16 cellular contexts compared by ENCODE assay signal in the genomic region with DNA sequence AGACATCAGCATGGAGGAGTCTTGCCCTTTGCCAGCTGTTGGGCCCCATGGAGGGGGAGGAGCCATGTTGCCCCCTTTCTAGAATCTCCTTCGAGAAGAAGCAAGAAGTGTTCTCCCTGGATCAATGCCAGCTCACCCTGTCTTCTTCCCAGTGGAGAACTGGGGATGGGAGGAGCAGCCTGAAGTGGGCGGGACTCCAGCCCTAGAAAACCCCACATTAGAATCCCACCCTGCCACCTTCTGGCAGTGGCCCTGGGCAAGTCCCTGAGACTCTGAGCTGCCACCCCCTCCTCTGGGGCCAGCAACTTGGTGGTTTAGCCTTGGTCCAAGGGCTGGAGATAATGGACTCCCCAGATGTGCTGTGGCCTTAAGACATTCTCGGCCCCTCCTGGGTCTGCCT. TPM values are rescaled to one million over a fixed set of nuclear protein-coding genes. Genes with fewer than 3 reads are reported as not detected.
DNase-seq lines count a peak whose midpoint lies in the region; ATAC-seq and TF ChIP-seq lines count a peak whose summit lies in the region.
"Had no signal": no experiment of that assay in that cellular context is flagged by ENCODE, and none has a peak within 500 bp of the region (broad histone marks: within the 10 kb centered on the region; RNA-seq: fewer than 3 reads in every experiment).

No MANE protein-coding gene starts in this region.

- H3K36me3 Mint-ChIP-seq in activated naive CD8-positive, alpha-beta T cell treated with anti-CD3 and anti-CD28 coated beads, Interleukin-2, amount 50 U/mL, for 24 hours (ENCODE audit: low read depth) = no peaks in the 10 kb centered on the region
- no peaks in the 10 kb centered on the region for H3K36me3 Mint-ChIP-seq in activated naive CD8-positive, alpha-beta T cell treated with anti-CD3 and anti-CD28 coated beads for 36 hours
- H3K36me3 Mint-ChIP-seq in WTC11 = no peaks in the 10 kb centered on the region

- no peaks in the 10 kb centered on the region for H3K4me1 Mint-ChIP-seq in activated naive CD8-positive, alpha-beta T cell treated with anti-CD3 and anti-CD28 coated beads, Interleukin-2, amount 50 U/mL, for 24 hours
- H3K4me1 Mint-ChIP-seq in activated naive CD8-positive, alpha-beta T cell treated with anti-CD3 and anti-CD28 coated beads for 36 hours = peaks cover 2% of the 10 kb centered on the region
- peaks cover 12% of the 10 kb centered on the region for H3K4me1 Mint-ChIP-seq in WTC11
- H3K4me1 Mint-ChIP-seq: B cell had no signal

- POLR2A ChIA-PET in WTC11 (lab: Charles Lee) = no interaction called here

- H3K27ac Mint-ChIP-seq in activated naive CD8-positive, alpha-beta T cell treated with anti-CD3 and anti-CD28 coated beads, Interleukin-2, amount 50 U/mL, for 24 hours = no peak overlapping the region
- H3K27ac Mint-ChIP-seq in activated naive CD8-positive, alpha-beta T cell treated with anti-CD3 and anti-CD28 coated beads for 36 hours = no peak overlapping the region
- no peak overlapping the region for H3K27ac Mint-ChIP-seq in WTC11
- H3K27ac Mint-ChIP-seq: B cell; CD4-positive, alpha-beta T cell had no signal

- H3K4me3 Mint-ChIP-seq in activated naive CD8-positive, alpha-beta T cell treated with anti-CD3 and anti-CD28 coated beads, Interleukin-2, amount 50 U/mL, for 24 hours = no peak overlapping the region
- no peak overlapping the region for H3K4me3 Mint-ChIP-seq in activated naive CD8-positive, alpha-beta T cell treated with anti-CD3 and anti-CD28 coated beads for 36 hours
- no peak overlapping the region for H3K4me3 Mint-ChIP-seq in WTC11
- H3K4me3 Mint-ChIP-seq: B cell; CD4-positive, alpha-beta T cell had no signal

- H3K9me3 Mint-ChIP-seq in activated naive CD8-positive, alpha-beta T cell treated with anti-CD3 and anti-CD28 coated beads, Interleukin-2, amount 50 U/mL, for 24 hours = no peaks in the 10 kb centered on the region
- no peaks in the 10 kb centered on the region for H3K9me3 Mint-ChIP-seq in activated naive CD8-positive, alpha-beta T cell treated with anti-CD3 and anti-CD28 coated beads for 36 hours
- peaks cover 3% of the 10 kb centered on the region for H3K9me3 Mint-ChIP-seq in WTC11
- H3K9me3 Mint-ChIP-seq: CD4-positive, alpha-beta T cell had no signal

- CTCF ChIA-PET in WTC11 (lab: Charles Lee) = interaction anchor here (1.0 to 8.5 kb wide), 12 partner anchors 12 to 220 kb away, joined by 3 to 102 read pairs (median 4); a partner anchor contains a TSS

- H3K27me3 Mint-ChIP-seq in activated naive CD8-positive, alpha-beta T cell treated with anti-CD3 and anti-CD28 coated beads, Interleukin-2, amount 50 U/mL, for 24 hours = peaks cover 15% of the 10 kb centered on the region
- H3K27me3 Mint-ChIP-seq in activated naive CD8-positive, alpha-beta T cell treated with anti-CD3 and anti-CD28 coated beads for 36 hours = peaks cover 22% of the 10 kb centered on the region
- peaks cover 50% of the 10 kb centered on the region for H3K27me3 Mint-ChIP-seq in WTC11 (ENCODE audit: low read depth)

- DNase-seq in activated naive CD8-positive, alpha-beta T cell treated with anti-CD3 and anti-CD28 coated beads, Interleukin-2, amount 50 U/mL, for 24 hours = no peak
- no peak for DNase-seq in activated naive CD8-positive, alpha-beta T cell treated with anti-CD3 and anti-CD28 coated beads for 36 hours
- DNase-seq in WTC11 (ENCODE audit: low spot score) (no peak), iPS-NIHi7 (ENCODE audit: extremely low spot score) (peak; percentile 53), EL (no peak), NCI-H1105 (lab: John Stamatoyannopoulos, UW) (no peak)
- no peak for DNase-seq in activated CD4-positive, alpha-beta T cell treated with anti-CD3 and anti-CD28 coated beads, Interleukin-2, amount 50 U/mL, for 1 hour
- DNase-seq: C1 segment of cervical spinal cord; Calu3; CD4-positive, alpha-beta T cell; DMS153; DMS79 treated with DMSO at 0.1 percent for 48 hours; GDM1 had no signal

- TF ChIP-seq CTCF in WTC11 (IDR thresholded peaks at IDR 0.05) = no peak

- ATAC-seq in activated naive CD8-positive, alpha-beta T cell treated with anti-CD3 and anti-CD28 coated beads, Interleukin-2, amount 50 U/mL, for 24 hours = peak; percentile 24
- peak; percentile 75 for ATAC-seq in WTC11
- ATAC-seq: HepG2 had no signal

TF ChIP-seq in WTC11, 78 proteins besides CTCF, POLR2A, EP300 and RAD21:
- TF ChIP-seq GRHL2 (CRISPR knock-in tag; IDR thresholded peaks at IDR 0.05; ENCODE audit: insufficient replicate concordance, severe bottlenecking) = no peak
TF ChIP-seq in WTC11: peak in this region for 0.

RNA-seq across cellular contexts. Expression of a gene that starts 51.7 kb away (rescaled TPM):
- not detected for total RNA-seq in activated naive CD8-positive, alpha-beta T cell treated with anti-CD3 and anti-CD28 coated beads for 36 hours
- 0.24 to 0.73 TPM (median 0.37 TPM) in 3 replicates for total RNA-seq in WTC11 (2021)
- total RNA-seq: A172; B cell; Calu3; CD4-positive, alpha-beta T cell; HepG2 had no signal
